In genomic region chr7:91112902-91113321, GRCh38 we compare ENCODE assay signal across 20 cellular contexts.
DNase-seq lines count a peak whose midpoint lies in the region; ATAC-seq and TF ChIP-seq lines count a peak whose summit lies in the region.
"Had no signal": no experiment of that assay in that cellular context is flagged by ENCODE, and none has a peak within 500 bp of the region (broad histone marks: within the 10 kb centered on the region; RNA-seq: fewer than 3 reads in every experiment).

No MANE protein-coding gene starts in this region.

- TF ChIP-seq CTCF in A673 (conservative IDR thresholded peaks at IDR 0.05; ENCODE audit: low read depth, low read length) (no peak), astrocyte of the spinal cord (IDR thresholded peaks at IDR 0.05; ENCODE audit: low read depth, low read length) (no peak)

- DNase-seq in A673 (ENCODE audit: low spot score) (no peak), astrocyte of the spinal cord (ENCODE audit: low read depth, low spot score) (peak; percentile 42), hepatic stellate cell (ENCODE audit: low spot score) (peak; percentile 2), NOMO-1 treated with DMSO at 0.1 percent for 48 hours (lab: John Stamatoyannopoulos, UW; ENCODE audit: unreplicated experiment) (no peak), NCI-H748 (lab: John Stamatoyannopoulos, UW; ENCODE audit: unreplicated experiment) (no peak), GM19238 (ENCODE audit: insufficient read length, low spot score) (no peak)
- DNase-seq: 8988T; activated T-cell treated with anti-CD3 and anti-CD28 coated beads, Interleukin-2, amount 50 U/mL, for 1 hour; caudate nucleus; DND-41; effector memory CD8-positive, alpha-beta T cell; MM.1S; naive B cell; NCI-H748 treated with DMSO at 0.1 percent for 48 hours; stimulated activated CD4-positive, alpha-beta T cell treated with anti-CD3 and anti-CD28 coated beads, Interleukin-12 subunit alpha, Interleukin-12 subunit beta, amount 100 ng/mL, for 4 hours; stimulated activated naive CD4-positive, alpha-beta T cell had no signal

- H3K4me3 ChIP-seq in A673 (ENCODE audit: low read depth, low read length, poor library complexity, severe bottlenecking) (no peak overlapping the region), astrocyte of the spinal cord (ENCODE audit: low read depth, low read length) (no peak overlapping the region)
- H3K4me3 ChIP-seq: prostate gland had no signal

- H3K36me3 ChIP-seq in A673 (ENCODE audit: insufficient read depth, low read length, poor library complexity, severe bottlenecking): peaks cover 8% of the 10 kb centered on the region
- H3K36me3 ChIP-seq: prostate gland had no signal

- peak overlapping the region; percentile 5 for H3K27ac ChIP-seq in A673 (ENCODE audit: low read depth, low read length, poor library complexity, severe bottlenecking)
- H3K27ac ChIP-seq: prostate gland had no signal

- CTCF ChIA-PET in A673 (lab: Charles Lee): no interaction called here

- intact Hi-C loops in A673 (cut with micrococcal nuclease; ENCODE audit: unreplicated experiment): no loop called here

- H3K4me1 ChIP-seq in A673 (ENCODE audit: insufficient read depth, low read length, poor library complexity, severe bottlenecking): peaks cover 35% of the 10 kb centered on the region
- H3K4me1 ChIP-seq: prostate gland had no signal

- in situ Hi-C loops in astrocyte of the spinal cord (cut with HindIII; ENCODE audit: low sequenced_read_pairs): no loop called here

- ATAC-seq in HG02884 (IDR thresholded peaks at IDR 0.05; ENCODE audit: unreplicated experiment) (peak; percentile 75), HG03457 (IDR thresholded peaks at IDR 0.05; ENCODE audit: unreplicated experiment) (no peak)
- ATAC-seq: effector memory CD8-positive, alpha-beta T cell; Panc1 had no signal

- BruUV-seq in A673 (replicated peaks; lab: Mats Ljungman, UMichigan): no TSS peak

- POLR2A ChIA-PET in A673 (lab: Charles Lee; ENCODE audit: low non-redundant PET): no interaction called here

- no peaks in the 10 kb centered on the region for H3K27me3 ChIP-seq in A673 (replicated peaks; ENCODE audit: insufficient read depth, low read depth, low read length, poor library complexity)

- H3K9me3 ChIP-seq in A673 (ENCODE audit: low read depth, low read length, poor library complexity, severe bottlenecking): no peaks in the 10 kb centered on the region
- H3K9me3 ChIP-seq: prostate gland had no signal

Comparison
In these comparisons a context has a peak if more than half of its experiments do, and no peak if none do; other contexts are left out.
1. DNase-seq: peak in astrocyte of the spinal cord (single experiment) and hepatic stellate cell (single experiment); none in A673 (single experiment), NOMO-1 treated with DMSO at 0.1 percent for 48 hours (single experiment), NCI-H748 (single experiment) and GM19238 (single experiment).